In genomic region chr1:28370220-28371010, GRCh38 we compare ENCODE assay signal across 8 cellular contexts. TPM values are rescaled to one million over a fixed set of nuclear protein-coding genes. Genes with fewer than 3 reads are reported as not detected.
DNase-seq lines count a peak whose midpoint lies in the region; ATAC-seq lines count a peak whose summit lies in the region.

No MANE protein-coding gene starts in this region.

- in situ Hi-C loops in SK-MEL-5 (cut with HindIII; ENCODE audit: low pct_unique_long_range_greater_than_20kb, low sequenced_read_pairs) = no loop called here

- H3K27me3 ChIP-seq in layer of hippocampus (ENCODE audit: control insufficient read depth, insufficient read depth, low read length) = no peaks in the 10 kb centered on the region

- DNase-seq in Right ventricle myocardium superior (no peak), cardiac septum (ENCODE audit: low spot score) (no peak), SK-MEL-5 (ENCODE audit: low read depth, low spot score) (peak; percentile 44), cerebellum (ENCODE audit: low spot score) (peak; percentile 30)
- peak; percentile 53 for DNase-seq in stimulated activated CD8-positive, alpha-beta memory T cell treated with anti-CD3 and anti-CD28 coated beads, Interleukin-4, amount 100 ng/mL, for 48 hours
- no peak for DNase-seq in effector CD8-positive, alpha-beta T cell (lab: John Stamatoyannopoulos, UW)

- peak; percentile 50 for ATAC-seq in Right ventricle myocardium superior (ENCODE audit: poor library complexity)
- ATAC-seq in HG03342 (IDR thresholded peaks at IDR 0.05; ENCODE audit: unreplicated experiment) = peak; percentile 30

- H3K27ac ChIP-seq in layer of hippocampus (ENCODE audit: low read depth, low read length) = peak overlapping the region; percentile 90

- intact Hi-C loops in Right ventricle myocardium superior (cut with DNase I) (no loop called here), cardiac septum (cut with DNase I) (loop anchor here (2.0 to 5.0 kb wide), 2 partner anchors 42 to 212 kb away; partner anchors contain the start of gene MED18)

RNA-seq across cellular contexts. Expression of gene PHACTR4, which starts 0.9 kb away (rescaled TPM):
- total RNA-seq in Right ventricle myocardium superior = 14.9 TPM
- 18.0 TPM for total RNA-seq in cardiac septum
- total RNA-seq in SK-MEL-5 (2014; rRNA removed; shearing (Covaris generic)) = 5.4 and 5.5 TPM in 2 replicates
- polyA plus RNA-seq in SK-MEL-5 (2015; cell fraction: cytosol; rRNA removed) = 26.5 and 37.9 TPM in 2 replicates
- polyA plus RNA-seq in SK-MEL-5 (2015; cell fraction: nucleus; rRNA removed) = 18.0 and 22.4 TPM in 2 replicates
- total RNA-seq in cerebellum = 15.1 TPM

RNA-seq across cellular contexts. Expression of gene MED18, which starts 41.6 kb away (rescaled TPM):
- total RNA-seq in Right ventricle myocardium superior (9.7 TPM), cardiac septum (10.3 TPM), cerebellum (9.8 TPM)
- total RNA-seq in SK-MEL-5 (2014; rRNA removed; shearing (Covaris generic)) = 14.4 and 19.0 TPM in 2 replicates
- 9.0 and 11.5 TPM in 2 replicates for polyA plus RNA-seq in SK-MEL-5 (2015; cell fraction: cytosol; rRNA removed)
- 4.6 and 16.6 TPM in 2 replicates for polyA plus RNA-seq in SK-MEL-5 (2015; cell fraction: nucleus; rRNA removed)

Comparison
In these comparisons a context has a peak if more than half of its experiments do, and no peak if none do; other contexts are left out.
1. DNase-seq: peak in SK-MEL-5 (single experiment), cerebellum (single experiment) and stimulated activated CD8-positive, alpha-beta memory T cell treated with anti-CD3 and anti-CD28 coated beads, Interleukin-4, amount 100 ng/mL, for 48 hours (single experiment); none in Right ventricle myocardium superior (single experiment), cardiac septum (single experiment) and effector CD8-positive, alpha-beta T cell (single experiment).